8 cellular contexts compared by ENCODE assay signal in the genomic region with DNA sequence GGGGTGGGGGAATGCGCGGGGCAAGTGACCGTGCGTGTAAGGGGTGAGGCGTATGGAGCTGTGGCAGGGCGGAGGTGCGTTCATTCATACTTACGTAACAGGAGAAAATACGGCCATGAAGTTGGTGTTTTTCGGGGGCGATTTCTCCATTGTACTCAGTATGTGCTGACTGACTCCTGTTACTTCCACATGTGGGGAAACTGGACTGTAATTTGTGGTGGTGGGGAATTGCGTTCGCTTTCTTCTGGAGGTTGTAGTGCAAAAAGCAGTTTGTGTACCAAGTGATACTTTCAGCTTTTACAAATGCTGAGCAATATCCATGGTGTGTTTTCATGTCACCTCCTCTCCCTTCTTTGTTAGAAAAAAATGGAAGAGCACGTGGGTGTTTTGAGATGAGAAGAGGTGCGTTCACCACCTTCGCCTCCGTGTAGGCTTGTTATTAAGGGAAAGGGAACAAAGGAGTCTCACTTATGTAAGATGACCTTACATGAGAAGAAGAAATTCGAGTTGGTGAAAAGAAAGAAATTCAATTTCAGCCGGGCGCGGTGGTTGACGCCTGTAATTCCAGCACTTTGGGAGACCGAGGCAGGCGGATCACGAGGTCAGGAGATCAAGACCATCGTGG.
DNase-seq lines count a peak whose midpoint lies in the region; ATAC-seq, FAIRE-seq and TF ChIP-seq lines count a peak whose summit lies in the region.
"Not testable (repeated sequence)": the region's sequence is repeated elsewhere in the genome, so short reads cannot be mapped to it uniquely, and the experiment has no call there.

No MANE protein-coding gene starts in this region.

- not testable (repeated sequence) for H3K9me3 ChIP-seq in esophagus muscularis mucosa; kidney (ENCODE audit: control insufficient read depth in 1 of 2, low read length in 2 of 2); pancreas

- H3K27ac Mint-ChIP-seq in T-cell, result peak overlapping the region; percentile 87 to 93
- H3K27ac Mint-ChIP-seq in type B pancreatic cell, result peak overlapping the region; percentile 98

- not testable (repeated sequence) for TF ChIP-seq CTCF in astrocyte of the cerebellum (IDR thresholded peaks at IDR 0.05; ENCODE audit: low read depth, low read length, missing control alignments); esophagus muscularis mucosa (IDR thresholded peaks at IDR 0.05); kidney (IDR thresholded peaks at IDR 0.05; ENCODE audit: borderline replicate concordance, extremely low read depth, insufficient read depth); pancreas (IDR thresholded peaks at IDR 0.05); type B pancreatic cell (conservative IDR thresholded peaks at IDR 0.05)

- ATAC-seq in T-cell (replicated peaks in 1 of 4) (peak; percentile 64 to 80 (median 76)), pancreas (peak; percentile 88 to 99 (median 94))

- H3K27me3 ChIP-seq in esophagus muscularis mucosa, pancreas: not testable (repeated sequence)

- H3K4me1 Mint-ChIP-seq in T-cell, result peaks cover 14 to 15% (median 14%) of the 10 kb centered on the region in 3 donors
- not testable (repeated sequence) for H3K4me1 Mint-ChIP-seq in type B pancreatic cell (ENCODE audit: unreplicated experiment)

- DNase-seq in Jurkat, Clone E6-1 (ENCODE audit: low read depth, low spot score), result peak; percentile 85
- DNase-seq in T-cell (peak in 5 of 34 experiments; percentile 15 to 55 (median 25)), astrocyte of the cerebellum (ENCODE audit: low read depth) (peak; percentile 71), pancreas (peak in 2 of 6 donors; percentile 14 to 30)
- not testable (repeated sequence) for DNase-seq in esophagus muscularis mucosa (ENCODE audit: extremely low spot score); kidney; type B pancreatic cell (ENCODE audit: extremely low spot score, unreplicated experiment)

- POLR2A ChIA-PET in T-cell (lab: Charles Lee), result not testable (repeated sequence)

- H3K36me3 Mint-ChIP-seq in T-cell, type B pancreatic cell: not testable (repeated sequence)

- H3K4me3 ChIP-seq in Jurkat, Clone E6-1 (ENCODE audit: low read length), result peak overlapping the region; percentile 35
- H3K4me3 ChIP-seq in astrocyte of the cerebellum (ENCODE audit: low read depth, low read length) (peak overlapping the region; percentile 15), esophagus muscularis mucosa (peak overlapping the region; percentile 32 to 54 (median 44)), kidney (ENCODE audit: low read length in 2 of 2) (peak overlapping the region; percentile 50 to 54)
- not testable (repeated sequence) for H3K4me3 ChIP-seq in pancreas

- in situ Hi-C loops in astrocyte of the cerebellum (cut with HindIII; ENCODE audit: low sequenced_read_pairs), result not testable (repeated sequence)

- CTCF ChIA-PET in T-cell (lab: Charles Lee), result not testable (repeated sequence)

- H3K36me3 ChIP-seq in esophagus muscularis mucosa; kidney (ENCODE audit: control insufficient read depth in 1 of 2, insufficient read depth in 2 of 2, low read length in 2 of 2); pancreas: not testable (repeated sequence)

- WGBS in esophagus muscularis mucosa, result 20% methylated on average over 17 of the region's 26 CpGs
- 20 to 21% methylated on average over 23 to 26 of the region's 26 CpGs for WGBS in pancreas, 2 donors

- H3K27ac ChIP-seq in esophagus muscularis mucosa (replicated peaks in 1 of 4), result peak overlapping the region; percentile 77 to 81 (median 80)
- H3K27ac ChIP-seq in kidney (ENCODE audit: low read depth in 2 of 2, low read length in 2 of 2), result peak overlapping the region in 1 of 2 donors; percentile 63
- H3K27ac ChIP-seq in pancreas, result peak overlapping the region in 3 of 4 donors; percentile 33 to 55 (median 47)

- not testable (repeated sequence) for H3K9me3 Mint-ChIP-seq in T-cell, type B pancreatic cell

- peak overlapping the region; percentile 43 to 76 (median 60) for H3K4me3 Mint-ChIP-seq in T-cell
- peak overlapping the region; percentile 88 for H3K4me3 Mint-ChIP-seq in type B pancreatic cell

- peak overlapping the region in 1 of 2 donors; percentile 51 for H3K9ac ChIP-seq in kidney (ENCODE audit: low read length in 2 of 2)

- H3K27me3 Mint-ChIP-seq in T-cell, type B pancreatic cell: not testable (repeated sequence)

- H3K4me1 ChIP-seq in esophagus muscularis mucosa; kidney (ENCODE audit: control insufficient read depth in 1 of 2, insufficient read depth in 1 of 2, low read depth in 1 of 2, low read length in 2 of 2); pancreas: not testable (repeated sequence)

- not testable (repeated sequence) for FAIRE-seq in kidney (lab: Jason Lieb, UNC); pancreas (lab: Jason Lieb, UNC)

- intact Hi-C loops in esophagus muscularis mucosa (cut with DNase I); kidney (cut with DNase I); pancreas (cut with DNase I): not testable (repeated sequence)

- TF ChIP-seq EP300 in esophagus muscularis mucosa (IDR thresholded peaks at IDR 0.05), result not testable (repeated sequence)

- TF ChIP-seq POLR2A in GM15510 (IDR thresholded peaks at IDR 0.05; ENCODE audit: borderline replicate concordance, extremely low read depth, insufficient read length) (peak; percentile 35), esophagus muscularis mucosa (IDR thresholded peaks at IDR 0.05; ENCODE audit: low read depth) (peak; percentile 88)
